In genomic region chr12:109477185-109477962, GRCh38 we compare ENCODE assay signal across 8 cellular contexts. TPM values are rescaled to one million over a fixed set of nuclear protein-coding genes. Genes with fewer than 3 reads are reported as not detected.
DNase-seq lines count a peak whose midpoint lies in the region; ATAC-seq and TF ChIP-seq lines count a peak whose summit lies in the region.

A gene with protein sequence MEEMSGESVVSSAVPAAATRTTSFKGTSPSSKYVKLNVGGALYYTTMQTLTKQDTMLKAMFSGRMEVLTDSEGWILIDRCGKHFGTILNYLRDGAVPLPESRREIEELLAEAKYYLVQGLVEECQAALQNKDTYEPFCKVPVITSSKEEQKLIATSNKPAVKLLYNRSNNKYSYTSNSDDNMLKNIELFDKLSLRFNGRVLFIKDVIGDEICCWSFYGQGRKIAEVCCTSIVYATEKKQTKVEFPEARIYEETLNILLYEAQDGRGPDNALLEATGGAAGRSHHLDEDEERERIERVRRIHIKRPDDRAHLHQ (minus strand): TSS chr12:109477300. CDS start chr12:109477262, 38 bp downstream.
A gene with protein sequence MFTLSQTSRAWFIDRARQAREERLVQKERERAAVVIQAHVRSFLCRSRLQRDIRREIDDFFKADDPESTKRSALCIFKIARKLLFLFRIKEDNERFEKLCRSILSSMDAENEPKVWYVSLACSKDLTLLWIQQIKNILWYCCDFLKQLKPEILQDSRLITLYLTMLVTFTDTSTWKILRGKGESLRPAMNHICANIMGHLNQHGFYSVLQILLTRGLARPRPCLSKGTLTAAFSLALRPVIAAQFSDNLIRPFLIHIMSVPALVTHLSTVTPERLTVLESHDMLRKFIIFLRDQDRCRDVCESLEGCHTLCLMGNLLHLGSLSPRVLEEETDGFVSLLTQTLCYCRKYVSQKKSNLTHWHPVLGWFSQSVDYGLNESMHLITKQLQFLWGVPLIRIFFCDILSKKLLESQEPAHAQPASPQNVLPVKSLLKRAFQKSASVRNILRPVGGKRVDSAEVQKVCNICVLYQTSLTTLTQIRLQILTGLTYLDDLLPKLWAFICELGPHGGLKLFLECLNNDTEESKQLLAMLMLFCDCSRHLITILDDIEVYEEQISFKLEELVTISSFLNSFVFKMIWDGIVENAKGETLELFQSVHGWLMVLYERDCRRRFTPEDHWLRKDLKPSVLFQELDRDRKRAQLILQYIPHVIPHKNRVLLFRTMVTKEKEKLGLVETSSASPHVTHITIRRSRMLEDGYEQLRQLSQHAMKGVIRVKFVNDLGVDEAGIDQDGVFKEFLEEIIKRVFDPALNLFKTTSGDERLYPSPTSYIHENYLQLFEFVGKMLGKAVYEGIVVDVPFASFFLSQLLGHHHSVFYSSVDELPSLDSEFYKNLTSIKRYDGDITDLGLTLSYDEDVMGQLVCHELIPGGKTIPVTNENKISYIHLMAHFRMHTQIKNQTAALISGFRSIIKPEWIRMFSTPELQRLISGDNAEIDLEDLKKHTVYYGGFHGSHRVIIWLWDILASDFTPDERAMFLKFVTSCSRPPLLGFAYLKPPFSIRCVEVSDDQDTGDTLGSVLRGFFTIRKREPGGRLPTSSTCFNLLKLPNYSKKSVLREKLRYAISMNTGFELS (plus strand): TSS chr12:109477634. CDS start chr12:109483552, 5,918 bp downstream.

- ATAC-seq in RWPE2 (ENCODE audit: low read depth): peak; percentile 93
- peak; percentile 98 for ATAC-seq in activated T-helper 17 cell treated with anti-CD3 and anti-CD28 coated beads, Interleukin-2, amount 50 U/mL, for 72 hours (replicated peaks)
- peak; percentile 93 to 96 (median 94) for ATAC-seq in natural killer cell

- intact Hi-C loops in natural killer cell (cut with micrococcal nuclease): loop anchor here (2.0 kb wide), 3 partner anchors 17 to 49 kb away; no protein-coding TSS in a partner anchor

- peak within 1 kb of the TSS; percentile 91 for H3K4me2 ChIP-seq in H9 (ENCODE audit: insufficient read depth, insufficient read length, low read length)

- peak within 1 kb of the TSS; percentile 88 for H2BK5ac ChIP-seq in H9 (ENCODE audit: insufficient read length, low read length)

- TF ChIP-seq CTCF in H9 (conservative IDR thresholded peaks at IDR 0.05) (no peak), RWPE2 (IDR thresholded peaks at IDR 0.05; ENCODE audit: poor library complexity, severe bottlenecking) (no peak), fibroblast of mammary gland (conservative IDR thresholded peaks at IDR 0.05; ENCODE audit: control insufficient read depth, insufficient read depth, low read depth, low read length) (no peak), natural killer cell (IDR thresholded peaks at IDR 0.05) (no peak)

- H4K91ac ChIP-seq in H9 (ENCODE audit: insufficient read length, low read depth, low read length): no peak within 1 kb of the TSS

- H3K23me2 ChIP-seq in H9 (ENCODE audit: insufficient read length, low read depth, low read length, poor library complexity, severe bottlenecking): peaks cover 21% of the 10 kb centered on the region

- peak within 1 kb of the TSS; percentile 78 for H4K8ac ChIP-seq in H9 (replicated peaks; ENCODE audit: insufficient read length, low read depth, low read length)

- H3K4me3 Mint-ChIP-seq in H9 (peak within 1 kb of the TSS; percentile 97 to 98), natural killer cell (peak within 1 kb of the TSS; percentile 94)
- peak within 1 kb of the TSS; percentile 95 for H3K4me3 Mint-ChIP-seq in activated T-helper 17 cell treated with anti-CD3 and anti-CD28 coated beads, Interleukin-2, amount 50 U/mL, for 72 hours

- H3K36me3 ChIP-seq in RWPE2 (ENCODE audit: low read depth): peaks cover 31% of the 10 kb centered on the region

- peak within 1 kb of the TSS; percentile 16 for H3K56ac ChIP-seq in H9 (ENCODE audit: insufficient read length, low read depth, low read length)

- peak within 1 kb of the TSS; percentile 91 for H3K14ac ChIP-seq in H9 (ENCODE audit: insufficient read depth, low read length)

- no peak within 1 kb of the TSS for H2BK20ac ChIP-seq in H9 (ENCODE audit: low read depth, low read length, poor library complexity, severe bottlenecking)

- peaks cover 36% of the 10 kb centered on the region; the same call in 1 of the 2 replicates for H3K79me2 ChIP-seq in H9 (ENCODE audit: insufficient read depth, low read length)

- H3K4me1 ChIP-seq in H9 (ENCODE audit: insufficient read depth, low read length): peaks cover 4% of the 10 kb centered on the region; the same call in 1 of the 2 replicates
- peaks cover 18% of the 10 kb centered on the region for H3K4me1 ChIP-seq in RWPE2 (ENCODE audit: insufficient read depth, poor library complexity, severe bottlenecking)

- peak within 1 kb of the TSS; percentile 98 for H3K18ac ChIP-seq in H9 (ENCODE audit: insufficient read length, low read depth, low read length)

- no peak within 1 kb of the TSS for H3T11ph ChIP-seq in H9 (ENCODE audit: low read length)

- peaks cover 10% of the 10 kb centered on the region for H3K79me1 ChIP-seq in H9 (ENCODE audit: insufficient read depth, low read depth, low read length, poor library complexity, severe bottlenecking)

- H3K4me3 ChIP-seq in RWPE2 (ENCODE audit: severe bottlenecking) (peak within 1 kb of the TSS; percentile 89), fibroblast of mammary gland (ENCODE audit: control insufficient read depth, low read depth, low read length) (peak within 1 kb of the TSS; percentile 100)

- H3K27ac ChIP-seq in H9 (ENCODE audit: insufficient read length, low read depth, low read length) (peak within 1 kb of the TSS; percentile 21), RWPE2 (ENCODE audit: poor library complexity, severe bottlenecking) (peak within 1 kb of the TSS; percentile 57)

- no peaks in the 10 kb centered on the region for H4K20me1 ChIP-seq in H9 (ENCODE audit: control insufficient read depth, insufficient read depth, insufficient read length)

- WGBS in H9 (ENCODE audit: extremely low coverage, insufficient read length, low lambda C conversion rate): no CpG with 5 or more reads among the region's 54 CpGs

- peak within 1 kb of the TSS; percentile 80 for H4K5ac ChIP-seq in H9 (ENCODE audit: insufficient read length, low read depth, low read length)

- no peaks in the 10 kb centered on the region for H3K9me3 Mint-ChIP-seq in H9
- H3K9me3 Mint-ChIP-seq in activated T-helper 17 cell treated with anti-CD3 and anti-CD28 coated beads, Interleukin-2, amount 50 U/mL, for 72 hours: no peaks in the 10 kb centered on the region
- no peaks in the 10 kb centered on the region for H3K9me3 Mint-ChIP-seq in natural killer cell

- H2BK15ac ChIP-seq in H9 (ENCODE audit: low read depth, low read length): no peak within 1 kb of the TSS

- H3K4me1 Mint-ChIP-seq in H9 (peaks cover 23 to 29% of the 10 kb centered on the region in 2 experiments), natural killer cell (peaks cover 50 to 58% of the 10 kb centered on the region in 2 donors)
- H3K4me1 Mint-ChIP-seq in activated T-helper 17 cell treated with anti-CD3 and anti-CD28 coated beads, Interleukin-2, amount 50 U/mL, for 72 hours: peaks cover 23% of the 10 kb centered on the region

- H3K27me3 ChIP-seq in H9 (ENCODE audit: insufficient read depth, low read length) (no peaks in the 10 kb centered on the region), RWPE2 (ENCODE audit: insufficient read depth, poor library complexity, severe bottlenecking) (no peaks in the 10 kb centered on the region)

- H3K9ac ChIP-seq in H9 (ENCODE audit: extremely low read depth, insufficient read length, low read length): peak within 1 kb of the TSS; percentile 95

- no peaks in the 10 kb centered on the region for H3K9me3 ChIP-seq in H9 (ENCODE audit: control insufficient read depth, low read depth, low read length)
- no peaks in the 10 kb centered on the region for H3K9me3 ChIP-seq in RWPE2 (ENCODE audit: severe bottlenecking)

- H3K27ac Mint-ChIP-seq in H9 (peak within 1 kb of the TSS; percentile 92 to 100 (median 100)), natural killer cell (peak within 1 kb of the TSS; percentile 95)
- peak within 1 kb of the TSS; percentile 99 for H3K27ac Mint-ChIP-seq in activated T-helper 17 cell treated with anti-CD3 and anti-CD28 coated beads, Interleukin-2, amount 50 U/mL, for 72 hours

- DNase-seq in ELF-1 (ENCODE audit: low read depth, low spot score): peak; percentile 96
- DNase-seq in H9: peak; percentile 92
- peak; percentile 83 for DNase-seq in M059J (ENCODE audit: low read depth)
- peak; percentile 81 for DNase-seq in RWPE2 (ENCODE audit: low spot score)
- DNase-seq in fibroblast of mammary gland (ENCODE audit: low read depth): peak; percentile 88
- peak; percentile 90 for DNase-seq in natural killer cell
- peak; percentile 77 to 98 (median 82) for DNase-seq in stimulated activated naive CD4-positive, alpha-beta T cell (lab: John Stamatoyannopoulos, UW)

- no peak within 1 kb of the TSS for H3K23ac ChIP-seq in H9 (ENCODE audit: insufficient read length, low read depth, low read length)

- no peak within 1 kb of the TSS for H2AK5ac ChIP-seq in H9 (ENCODE audit: insufficient read length, low read length)

- no peaks in the 10 kb centered on the region for H3K27me3 Mint-ChIP-seq in H9 (ENCODE audit: low read depth)
- H3K27me3 Mint-ChIP-seq in activated T-helper 17 cell treated with anti-CD3 and anti-CD28 coated beads, Interleukin-2, amount 50 U/mL, for 72 hours: no peaks in the 10 kb centered on the region
- no peaks in the 10 kb centered on the region for H3K27me3 Mint-ChIP-seq in natural killer cell (ENCODE audit: low read depth in 2 of 2)

- H3K4ac ChIP-seq in H9 (ENCODE audit: low read depth, low read length): no peak within 1 kb of the TSS

- no peak within 1 kb of the TSS for H2BK120ac ChIP-seq in H9 (ENCODE audit: low read depth, low read length, poor library complexity, severe bottlenecking)

- H3K36me3 Mint-ChIP-seq in H9 (ENCODE audit: insufficient read depth in 1 of 3, low read depth in 3 of 3) (peaks cover 0 to 6% (median 0%) of the 10 kb centered on the region in 3 experiments; a peak in 2 of 7 replicates), natural killer cell (no peaks in the 10 kb centered on the region)
- peaks cover 28% of the 10 kb centered on the region for H3K36me3 Mint-ChIP-seq in activated T-helper 17 cell treated with anti-CD3 and anti-CD28 coated beads, Interleukin-2, amount 50 U/mL, for 72 hours (ENCODE audit: low read depth)

- no peak within 1 kb of the TSS for H2BK12ac ChIP-seq in H9 (ENCODE audit: insufficient read length, low read depth, low read length)

- peak within 1 kb of the TSS; percentile 96 for H2AFZ ChIP-seq in H9 (ENCODE audit: low read length)

RNA-seq across cellular contexts. Expression of the first gene that starts in this region (rescaled TPM):
- total RNA-seq in H9 (2021) (67.1 and 71.3 TPM in 2 replicates), natural killer cell (100 to 1,000 TPM in 1 of 3 donors, 10 to 100 TPM in 2; 76.0 to 141 (median 79.0) TPM)
- total RNA-seq in M059J (2014; rRNA removed; shearing (Covaris generic)): 31.8 and 37.9 TPM in 2 replicates
- total RNA-seq in activated T-helper 17 cell treated with anti-CD3 and anti-CD28 coated beads, Interleukin-2, amount 50 U/mL, for 72 hours: 10 to 100 TPM; 50.8 to 70.6 TPM

RNA-seq across cellular contexts. Expression of the second gene that starts in this region (rescaled TPM):
- total RNA-seq in H9 (2021): 23.6 and 24.2 TPM in 2 replicates
- total RNA-seq in M059J (2014; rRNA removed; shearing (Covaris generic)): 22.0 and 28.5 TPM in 2 replicates
- 10 to 100 TPM; 36.4 to 42.3 TPM for total RNA-seq in activated T-helper 17 cell treated with anti-CD3 and anti-CD28 coated beads, Interleukin-2, amount 50 U/mL, for 72 hours
- total RNA-seq in natural killer cell: 10 to 100 TPM; 32.2 to 46.7 (median 39.5) TPM

Comparison
In these comparisons a context has a peak if more than half of its experiments do, and no peak if none do; other contexts are left out.
1. Peak in every context shown above with its lines: DNase-seq, ATAC-seq, H3K4me3 ChIP-seq and H3K27ac ChIP-seq.